12 cellular contexts compared by ENCODE assay signal in the genomic region with DNA sequence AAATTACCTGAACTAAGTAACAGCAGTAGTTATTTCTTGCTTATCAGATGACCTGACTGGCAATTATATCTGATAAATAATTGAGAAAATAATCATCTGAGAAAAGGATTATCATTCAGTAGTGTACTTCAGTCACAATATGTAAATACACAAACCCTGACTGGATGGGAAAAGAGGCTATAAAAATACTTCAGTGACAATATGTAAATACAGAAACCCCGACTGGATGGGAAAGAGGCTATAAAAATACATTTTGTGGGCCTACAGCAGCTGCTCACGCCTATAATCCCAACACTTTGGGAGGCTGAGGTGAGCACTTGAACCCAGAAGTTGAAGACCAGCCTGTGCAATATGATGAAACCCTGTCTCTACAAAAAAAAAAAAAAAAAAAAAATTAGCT.
"Had no signal": no experiment of that assay in that cellular context is flagged by ENCODE, and none has a peak within 500 bp of the region (broad histone marks: within the 10 kb centered on the region; RNA-seq: fewer than 3 reads in every experiment).

No MANE protein-coding gene starts in this region.

- H3K4me3 ChIP-seq: lung, pancreas, sigmoid colon, spleen, upper lobe of right lung had no signal

- H3K27ac Mint-ChIP-seq: activated T-helper 1 cell treated with anti-CD3 and anti-CD28 coated beads, Interleukin-12 subunit alpha, Interleukin-12 subunit beta, Interleukin-2, Interleukin-4 antibody, amounts not matched to agents 30 ng/mL and 10 ng/mL and 1 ng/mL, durations not matched to agents 14 hours and 24 hours and 36 hours; dendritic cell treated with granulocyte-macrophage colony-stimulating factor and Interleukin-4, amounts not matched to agents 40 ng/mL and 50 ng/mL, for 4 days; naive thymus-derived CD4-positive, alpha-beta T cell had no signal

- H3K27me3 ChIP-seq: pancreas, sigmoid colon, spleen, upper lobe of right lung had no signal

- H3K4me3 Mint-ChIP-seq: activated T-helper 1 cell treated with anti-CD3 and anti-CD28 coated beads, Interleukin-12 subunit alpha, Interleukin-12 subunit beta, Interleukin-2, Interleukin-4 antibody, amounts not matched to agents 30 ng/mL and 10 ng/mL and 1 ng/mL, durations not matched to agents 14 hours and 24 hours and 36 hours; dendritic cell treated with granulocyte-macrophage colony-stimulating factor and Interleukin-4, amounts not matched to agents 40 ng/mL and 50 ng/mL, for 4 days; naive thymus-derived CD4-positive, alpha-beta T cell; stimulated activated naive CD8-positive, alpha-beta T cell treated with anti-CD3 and anti-CD28 coated beads, Interleukin-15, amount 100 ng/mL, for 72 hours had no signal

- H3K27me3 Mint-ChIP-seq: dendritic cell treated with granulocyte-macrophage colony-stimulating factor and Interleukin-4, amounts not matched to agents 40 ng/mL and 50 ng/mL, for 4 days; naive thymus-derived CD4-positive, alpha-beta T cell; stimulated activated naive CD8-positive, alpha-beta T cell treated with anti-CD3 and anti-CD28 coated beads, Interleukin-15, amount 100 ng/mL, for 72 hours had no signal

- DNase-seq: aorta; erythroblast; naive thymus-derived CD4-positive, alpha-beta T cell; pancreas; sigmoid colon; spleen; stimulated activated naive CD8-positive, alpha-beta T cell treated with anti-CD3 and anti-CD28 coated beads, Interleukin-15, amount 100 ng/mL, for 72 hours had no signal

- H3K4me1 ChIP-seq: pancreas, spleen, upper lobe of right lung had no signal

- H3K9me3 ChIP-seq: pancreas, sigmoid colon, spleen, upper lobe of right lung had no signal

- ATAC-seq: activated CD4-positive, CD25-positive, alpha-beta regulatory T cell treated with anti-CD3 and anti-CD28 coated beads, Interleukin-2, amount 50 U/mL, for 24 hours; naive thymus-derived CD4-positive, alpha-beta T cell; pancreas; stimulated activated naive CD8-positive, alpha-beta T cell treated with anti-CD3 and anti-CD28 coated beads, Interleukin-15, amount 100 ng/mL, for 72 hours; upper lobe of right lung had no signal

- H3K27ac ChIP-seq: pancreas, sigmoid colon, spleen, upper lobe of right lung had no signal

- H3K36me3 ChIP-seq: pancreas, sigmoid colon had no signal

- H3K9me3 Mint-ChIP-seq: activated T-helper 1 cell treated with anti-CD3 and anti-CD28 coated beads, Interleukin-12 subunit alpha, Interleukin-12 subunit beta, Interleukin-2, Interleukin-4 antibody, amounts not matched to agents 30 ng/mL and 10 ng/mL and 1 ng/mL, durations not matched to agents 14 hours and 24 hours and 36 hours; dendritic cell treated with granulocyte-macrophage colony-stimulating factor and Interleukin-4, amounts not matched to agents 40 ng/mL and 50 ng/mL, for 4 days; naive thymus-derived CD4-positive, alpha-beta T cell; stimulated activated naive CD8-positive, alpha-beta T cell treated with anti-CD3 and anti-CD28 coated beads, Interleukin-15, amount 100 ng/mL, for 72 hours had no signal
